11 cellular contexts compared by ENCODE assay signal in genomic region chr20:584375-585301, GRCh38.
DNase-seq lines count a peak whose midpoint lies in the region; ATAC-seq and TF ChIP-seq lines count a peak whose summit lies in the region.
"Had no signal": no experiment of that assay in that cellular context is flagged by ENCODE, and none has a peak within 500 bp of the region (broad histone marks: within the 10 kb centered on the region; RNA-seq: fewer than 3 reads in every experiment).

No MANE protein-coding gene starts in this region.

- TF ChIP-seq CTCF in fibroblast of mammary gland (conservative IDR thresholded peaks at IDR 0.05; ENCODE audit: control insufficient read depth, insufficient read depth, low read depth, low read length): no peak

- no peak overlapping the region for H3K4me3 ChIP-seq in fibroblast of mammary gland (ENCODE audit: control insufficient read depth, low read depth, low read length)
- H3K4me3 ChIP-seq: esophagus squamous epithelium, ovary had no signal

- peak; percentile 66 for ATAC-seq in GM18868 (IDR thresholded peaks at IDR 0.05; ENCODE audit: unreplicated experiment)
- no peak for ATAC-seq in GM18858 (IDR thresholded peaks at IDR 0.05; ENCODE audit: unreplicated experiment)

- DNase-seq in DMS53 (lab: John Stamatoyannopoulos, UW): peak; percentile 53
- DNase-seq in OCI-M1 (lab: John Stamatoyannopoulos, UW): peak; percentile 67
- peak; percentile 8 for DNase-seq in fibroblast of mammary gland (ENCODE audit: low read depth)
- no peak for DNase-seq in NOMO-1 treated with DMSO at 0.1 percent for 48 hours (lab: John Stamatoyannopoulos, UW; ENCODE audit: unreplicated experiment)
- no peak for DNase-seq in NCI-H2196 treated with DMSO at 0.1 percent for 48 hours (lab: John Stamatoyannopoulos, UW; ENCODE audit: unreplicated experiment)
- DNase-seq: esophagus squamous epithelium, KG1, kidney glomerular epithelial cell, ovary had no signal

Comparison
In these comparisons a context has a peak if more than half of its experiments do, and no peak if none do; other contexts are left out.
1. DNase-seq: peak in DMS53 (single experiment), OCI-M1 (single experiment) and fibroblast of mammary gland (single experiment); none in NOMO-1 treated with DMSO at 0.1 percent for 48 hours (single experiment) and NCI-H2196 treated with DMSO at 0.1 percent for 48 hours (single experiment).